Comparison of ENCODE assay signal across 8 cellular contexts in genomic region chr21:44011123-44011773, GRCh38. TPM values are rescaled to one million over a fixed set of nuclear protein-coding genes. Genes with fewer than 3 reads are reported as not detected.
DNase-seq lines count a peak whose midpoint lies in the region; ATAC-seq, FAIRE-seq and TF ChIP-seq lines count a peak whose summit lies in the region.

No MANE protein-coding gene starts in this region.

- peak overlapping the region; percentile 79 for H3K4me3 ChIP-seq in AG04450 (ENCODE audit: low read depth, low read length)
- H3K4me3 ChIP-seq in muscle layer of duodenum (ENCODE audit: low read depth in 1 of 2, low read length in 2 of 2): peak overlapping the region; percentile 37 to 71

- no peaks in the 10 kb centered on the region for H3K27me3 ChIP-seq in AG04450 (ENCODE audit: control insufficient read depth, insufficient read depth, low read length)
- no peaks in the 10 kb centered on the region for H3K27me3 ChIP-seq in muscle layer of duodenum (ENCODE audit: low read depth, low read length)

- ATAC-seq in HG03139 (IDR thresholded peaks at IDR 0.05; ENCODE audit: unreplicated experiment): no peak

- H3K9me3 ChIP-seq in AG04450 (ENCODE audit: control insufficient read depth, insufficient read depth, low read length): no peaks in the 10 kb centered on the region
- no peaks in the 10 kb centered on the region for H3K9me3 ChIP-seq in KOPT-K1 (ENCODE audit: insufficient read depth, low read length, poor library complexity, severe bottlenecking)
- H3K9me3 ChIP-seq in muscle layer of duodenum (ENCODE audit: control insufficient read depth in 1 of 2, low read length in 2 of 2): no peaks in the 10 kb centered on the region

- CTCF ChIA-PET in AG04450 (lab: Charles Lee): interaction anchor here (0.6 kb wide), 1 partner anchor 9 kb away, joined by 3 read pairs; no protein-coding TSS in a partner anchor

- H3K4me1 ChIP-seq in muscle layer of duodenum (ENCODE audit: control insufficient read depth in 1 of 2, insufficient read depth in 2 of 2, low read length in 2 of 2): peaks cover 13 to 32% of the 10 kb centered on the region in 2 donors

- H3K36me3 ChIP-seq in KOPT-K1 (ENCODE audit: insufficient read depth, low read length): 0 out of 2 replicates have a peak, but pooled peaks cover 8% of the 10 kb centered on the region
- no peaks in the 10 kb centered on the region for H3K36me3 ChIP-seq in muscle layer of duodenum (ENCODE audit: control insufficient read depth in 1 of 2, insufficient read depth in 2 of 2, low read length in 2 of 2)

- TF ChIP-seq CTCF in AG04450 (IDR thresholded peaks at IDR 0.05; ENCODE audit: low read depth, low read length): no peak

- DNase-seq in AG04450 (ENCODE audit: low read depth, low spot score) (no peak), HTR-8/SVneo (ENCODE audit: insufficient read length, low spot score) (no peak), NCI-H2196 (lab: John Stamatoyannopoulos, UW; ENCODE audit: unreplicated experiment) (no peak), NCI-H1694 (lab: John Stamatoyannopoulos, UW) (no peak)

- H3K27ac ChIP-seq in AG04450 (ENCODE audit: low read depth, low read length) (peak overlapping the region; percentile 52), KOPT-K1 (ENCODE audit: low read depth, low read length, poor library complexity, severe bottlenecking) (peak overlapping the region; percentile 88), cingulate gyrus (ENCODE audit: low read depth, low read length) (peak overlapping the region; percentile 77), muscle layer of duodenum (ENCODE audit: low read length) (peak overlapping the region; percentile 51)

- FAIRE-seq in HTR-8/SVneo (lab: Jason Lieb, UNC): no peak

- POLR2A ChIA-PET in AG04450 (lab: Yijun Ruan, JAX): interaction anchor here (0.6 to 1.2 kb wide), 4 partner anchors 11 to 149 kb away, joined by 3 to 5 read pairs (median 4); no protein-coding TSS in a partner anchor

RNA-seq across cellular contexts. Expression of gene TRAPPC10, which starts 0.9 kb away (rescaled TPM):
- polyA plus RNA-seq in AG04450 (2011; rRNA removed): 26.0 and 26.8 TPM in 2 replicates
- polyA minus RNA-seq in AG04450 (2011; rRNA and poly(A)+ RNA removed): 20.1 and 24.7 TPM in 2 replicates
